In the genomic region with DNA sequence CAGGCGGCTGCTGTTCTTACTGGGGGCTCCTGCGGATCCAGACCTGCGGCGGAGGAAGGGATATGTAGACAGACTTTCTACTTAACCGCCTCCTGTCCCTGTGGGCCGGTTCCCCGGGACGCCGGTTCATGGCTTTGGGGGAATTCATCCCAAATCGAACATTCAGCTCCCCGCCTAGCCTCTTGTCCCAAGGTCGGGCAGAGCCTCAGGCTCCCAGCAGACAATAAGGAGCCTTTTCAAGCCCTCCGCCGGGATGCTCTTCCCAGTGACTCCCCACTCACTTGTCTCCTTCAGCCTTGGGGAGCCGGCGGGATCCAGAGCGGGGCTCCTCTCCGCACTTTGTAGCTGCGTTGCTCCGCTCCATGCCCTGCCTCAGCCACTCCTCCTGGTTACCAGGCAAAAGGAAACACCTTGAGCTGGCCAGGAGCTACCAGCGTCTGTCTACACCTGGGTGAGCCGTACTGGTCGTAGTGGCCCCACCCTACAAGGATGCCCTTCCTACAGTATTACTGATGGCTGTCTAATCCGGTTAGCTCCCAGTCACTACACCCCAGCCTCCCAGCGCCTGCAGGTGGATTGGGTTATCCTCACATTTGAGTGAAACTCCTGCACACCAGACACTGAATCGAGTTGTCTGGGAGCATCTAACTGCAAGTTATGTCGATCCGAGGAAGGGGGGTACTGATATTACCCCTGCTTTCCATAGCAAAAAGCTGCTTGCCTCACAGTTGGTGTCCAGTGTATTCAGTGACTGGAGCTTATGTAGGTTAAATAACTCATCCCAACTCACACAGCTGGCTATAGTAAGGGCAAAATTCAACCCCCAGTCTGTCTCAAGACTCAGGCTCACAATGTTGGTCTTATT, we compare ENCODE assay signal across 8 cellular contexts. TPM values are rescaled to one million over a fixed set of nuclear protein-coding genes. Genes with fewer than 3 reads are reported as not detected.
DNase-seq lines count a peak whose midpoint lies in the region; TF ChIP-seq lines count a peak whose summit lies in the region.

A gene with protein sequence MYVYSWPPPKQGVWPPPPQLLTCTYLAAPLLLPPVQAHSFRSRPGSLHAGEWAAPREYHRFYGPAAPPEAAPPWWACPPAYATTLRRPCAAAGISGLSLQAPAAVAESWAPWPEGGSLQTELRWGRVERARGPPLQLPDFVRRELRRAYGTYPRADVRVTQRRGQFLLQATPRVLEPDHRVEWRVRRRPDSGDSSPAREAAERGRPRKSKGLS (minus strand): TSS at position 439 of the 865 bp plus-strand sequence. CDS start 450 bp downstream, outside the sequence.

- no peaks in the 10 kb centered on the region for H3K9me3 Mint-ChIP-seq in activated CD4-positive, alpha-beta T cell treated with anti-CD3 and anti-CD28 coated beads, Interleukin-2, amount 10 ng/mL, durations not matched to agents 7 days and 5 days
- peaks cover 8% of the 10 kb centered on the region for H3K9me3 Mint-ChIP-seq in glutamatergic neuron (ENCODE audit: unreplicated experiment)

- peaks cover 15% of the 10 kb centered on the region for H3K36me3 Mint-ChIP-seq in activated CD4-positive, alpha-beta T cell treated with anti-CD3 and anti-CD28 coated beads, Interleukin-2, amount 10 ng/mL, durations not matched to agents 7 days and 5 days (ENCODE audit: low read depth)
- no peaks in the 10 kb centered on the region for H3K36me3 Mint-ChIP-seq in glutamatergic neuron (ENCODE audit: unreplicated experiment)

- H3K27me3 Mint-ChIP-seq in activated CD4-positive, alpha-beta T cell treated with anti-CD3 and anti-CD28 coated beads, Interleukin-2, amount 10 ng/mL, durations not matched to agents 7 days and 5 days: no peaks in the 10 kb centered on the region
- H3K27me3 Mint-ChIP-seq in glutamatergic neuron (ENCODE audit: unreplicated experiment): peaks cover 3% of the 10 kb centered on the region

- H3K4me3 Mint-ChIP-seq in activated CD4-positive, alpha-beta T cell treated with anti-CD3 and anti-CD28 coated beads, Interleukin-2, amount 10 ng/mL, durations not matched to agents 7 days and 5 days: peak within 1 kb of the TSS; percentile 86
- H3K4me3 Mint-ChIP-seq in glutamatergic neuron (ENCODE audit: unreplicated experiment): peak within 1 kb of the TSS; percentile 78

- H3K4me1 ChIP-seq in skeletal muscle satellite cell (ENCODE audit: control insufficient read depth, insufficient read depth, low read length): peaks cover 39% of the 10 kb centered on the region

- H3K4me2 ChIP-seq in skeletal muscle satellite cell (ENCODE audit: low read length): peak within 1 kb of the TSS; percentile 97

- POLR2A ChIA-PET in activated CD4-positive, alpha-beta T cell treated with anti-CD3 and anti-CD28 coated beads, Interleukin-2, amount 10 ng/mL, durations not matched to agents 7 days and 5 days (lab: Charles Lee): interaction anchor here (1.1 to 1.2 kb wide), 2 partner anchors 19 to 56 kb away, joined by 3 to 5 read pairs; partner anchors contain the start of genes CUEDC2 and NFKB2

- no peak for TF ChIP-seq CTCF in WI38 (IDR thresholded peaks at IDR 0.05; ENCODE audit: low read depth, low read length)
- TF ChIP-seq CTCF in glutamatergic neuron (IDR thresholded peaks at IDR 0.05; ENCODE audit: partially characterized antibody, unreplicated experiment): no peak

- CTCF ChIA-PET in activated CD4-positive, alpha-beta T cell treated with anti-CD3 and anti-CD28 coated beads, Interleukin-2, amount 10 ng/mL, durations not matched to agents 7 days and 5 days (lab: Charles Lee): interaction anchor here (0.7 to 4.8 kb wide), 21 partner anchors 11 to 224 kb away, joined by 3 to 37 read pairs (median 4); partner anchors contain the start of genes ACTR1A, CUEDC2, SUFU and TRIM8

- no peaks in the 10 kb centered on the region for H3K27me3 ChIP-seq in skeletal muscle satellite cell (ENCODE audit: control insufficient read depth, insufficient read depth, low read length)

- H3K27ac Mint-ChIP-seq in activated CD4-positive, alpha-beta T cell treated with anti-CD3 and anti-CD28 coated beads, Interleukin-2, amount 10 ng/mL, durations not matched to agents 7 days and 5 days: peak within 1 kb of the TSS; percentile 80
- H3K27ac Mint-ChIP-seq in glutamatergic neuron (ENCODE audit: unreplicated experiment): no peak within 1 kb of the TSS

- DNase-seq in activated CD4-positive, alpha-beta T cell treated with anti-CD3 and anti-CD28 coated beads, Interleukin-2, amount 10 ng/mL, durations not matched to agents 7 days and 5 days: no peak
- no peak for DNase-seq in activated CD4-positive, alpha-beta T cell treated with anti-CD3 and anti-CD28 coated beads for 48 hours
- DNase-seq in glutamatergic neuron (peak; percentile 35), NOMO-1 treated with DMSO at 0.1 percent for 48 hours (lab: John Stamatoyannopoulos, UW; ENCODE audit: unreplicated experiment) (no peak), activated gamma-delta T cell treated with Interleukin-2 at 50 U/mL for 16 hours (no peak), SW 1271 (lab: John Stamatoyannopoulos, UW) (no peak)

- H3K9me3 ChIP-seq in skeletal muscle satellite cell (replicated peaks; ENCODE audit: low read length): no peaks in the 10 kb centered on the region

- H3K4me1 Mint-ChIP-seq in activated CD4-positive, alpha-beta T cell treated with anti-CD3 and anti-CD28 coated beads, Interleukin-2, amount 10 ng/mL, durations not matched to agents 7 days and 5 days: peaks cover 44% of the 10 kb centered on the region
- peaks cover 8% of the 10 kb centered on the region for H3K4me1 Mint-ChIP-seq in glutamatergic neuron (ENCODE audit: low read depth, unreplicated experiment)

- H3K4me3 ChIP-seq in WI38 (ENCODE audit: low read depth, low read length) (peak within 1 kb of the TSS; percentile 65), skeletal muscle satellite cell (ENCODE audit: low read length) (peak within 1 kb of the TSS; percentile 94)

- peak within 1 kb of the TSS; percentile 65 for H3K9ac ChIP-seq in skeletal muscle satellite cell (ENCODE audit: low read depth, low read length)

- no peaks in the 10 kb centered on the region for H3K36me3 ChIP-seq in skeletal muscle satellite cell (ENCODE audit: insufficient read depth, low read length)

RNA-seq across cellular contexts. Expression of the gene that starts here (rescaled TPM):
- under 1 TPM in 1 of 2 experiments, not detected in 1; 0.17 TPM for total RNA-seq in activated CD4-positive, alpha-beta T cell treated with anti-CD3 and anti-CD28 coated beads, Interleukin-2, amount 10 ng/mL, durations not matched to agents 7 days and 5 days
- not detected for total RNA-seq in glutamatergic neuron (ENCODE audit: unreplicated experiment)
- total RNA-seq in skeletal muscle satellite cell (2012; rRNA removed): not detected in 2 replicates

Comparison
In these comparisons a context has a peak if more than half of its experiments do, and no peak if none do; other contexts are left out.
1. Peak in DNase-seq in glutamatergic neuron; RNA of the gene not detected or under 1 TPM.